ENCODE assay signal across 13 cellular contexts in genomic region chr17:2926019-2926650, GRCh38.
DNase-seq lines count a peak whose midpoint lies in the region; ATAC-seq and TF ChIP-seq lines count a peak whose summit lies in the region.
"Had no signal": no experiment of that assay in that cellular context is flagged by ENCODE, and none has a peak within 500 bp of the region (broad histone marks: within the 10 kb centered on the region; RNA-seq: fewer than 3 reads in every experiment).

No MANE protein-coding gene starts in this region.

- no peaks in the 10 kb centered on the region for H3K79me2 ChIP-seq in Karpas-422 (ENCODE audit: low read length)

- peak overlapping the region; percentile 49 for H3K27ac ChIP-seq in BLaER1
- H3K27ac ChIP-seq in Karpas-422 (ENCODE audit: low read length) = no peak overlapping the region
- H3K27ac ChIP-seq in left lung = no peak overlapping the region
- H3K27ac ChIP-seq: suprapubic skin had no signal

- H4K20me1 ChIP-seq in BLaER1 (peaks cover 90% of the 10 kb centered on the region), Karpas-422 (ENCODE audit: insufficient read depth, low read depth, low read length) (no peaks in the 10 kb centered on the region)

- peaks cover 72% of the 10 kb centered on the region for H3K4me1 ChIP-seq in BLaER1
- peaks cover 17% of the 10 kb centered on the region for H3K4me1 ChIP-seq in Karpas-422 (ENCODE audit: low read length)
- H3K4me1 ChIP-seq in left lung = peaks cover 0 to 12% of the 10 kb centered on the region in 2 donors
- H3K4me1 ChIP-seq: suprapubic skin had no signal

- H3K9me3 Mint-ChIP-seq in brain = peaks cover 0 to 9% (median 0%) of the 10 kb centered on the region in 5 experiments
- H3K9me3 Mint-ChIP-seq in activated T-cell treated with anti-CD3 and anti-CD28 coated beads, Interleukin-2, amount 50 U/mL, for 72 hours = no peaks in the 10 kb centered on the region
- H3K9me3 Mint-ChIP-seq: T-helper 1 cell treated with Interleukin-12 subunit alpha and Interleukin-12 subunit beta and Interleukin-4 antibody, amounts not matched to agents 30 μg/mL and 1 μg/mL, for 36 hours had no signal

- H3K4me1 Mint-ChIP-seq in brain = peaks cover 22% of the 10 kb centered on the region
- H3K4me1 Mint-ChIP-seq in activated T-cell treated with anti-CD3 and anti-CD28 coated beads, Interleukin-2, amount 50 U/mL, for 72 hours (ENCODE audit: low read depth) = peaks cover 4% of the 10 kb centered on the region

- ATAC-seq in left lung = peak; percentile 25
- no peak for ATAC-seq in activated T-cell treated with anti-CD3 and anti-CD28 coated beads, Interleukin-2, amount 50 U/mL, for 72 hours (replicated peaks in 1 of 2)
- ATAC-seq in GM18511 (IDR thresholded peaks at IDR 0.05; ENCODE audit: unreplicated experiment) = no peak
- no peak for ATAC-seq in GM19397 (IDR thresholded peaks at IDR 0.05; ENCODE audit: unreplicated experiment)

- H3K27ac Mint-ChIP-seq in brain = peak overlapping the region in 3 of 5 experiments; percentile 29 to 51 (median 33)
- no peak overlapping the region for H3K27ac Mint-ChIP-seq in activated T-cell treated with anti-CD3 and anti-CD28 coated beads, Interleukin-2, amount 50 U/mL, for 72 hours
- H3K27ac Mint-ChIP-seq: T-helper 1 cell treated with Interleukin-12 subunit alpha and Interleukin-12 subunit beta and Interleukin-4 antibody, amounts not matched to agents 30 μg/mL and 1 μg/mL, for 36 hours had no signal

- no peaks in the 10 kb centered on the region for H3K27me3 ChIP-seq in BLaER1
- no peaks in the 10 kb centered on the region for H3K27me3 ChIP-seq in Karpas-422 (ENCODE audit: low read length)
- peaks cover 0 to 14% of the 10 kb centered on the region in 2 donors for H3K27me3 ChIP-seq in left lung
- H3K27me3 ChIP-seq: suprapubic skin had no signal

- H3K9ac ChIP-seq in BLaER1 = no peak overlapping the region
- H3K9ac ChIP-seq in Karpas-422 (ENCODE audit: low read length) = no peak overlapping the region

- intact Hi-C loops in left lung (cut with DNase I) = no loop called here

- H3K36me3 Mint-ChIP-seq in brain = no peaks in the 10 kb centered on the region
- H3K36me3 Mint-ChIP-seq in activated T-cell treated with anti-CD3 and anti-CD28 coated beads, Interleukin-2, amount 50 U/mL, for 72 hours (ENCODE audit: insufficient read depth in 2 of 2) = no peaks in the 10 kb centered on the region

- peaks cover 79% of the 10 kb centered on the region for H3K36me3 ChIP-seq in BLaER1
- no peaks in the 10 kb centered on the region for H3K36me3 ChIP-seq in Karpas-422 (ENCODE audit: insufficient read depth, low read length)
- no peaks in the 10 kb centered on the region for H3K36me3 ChIP-seq in left lung
- H3K36me3 ChIP-seq: suprapubic skin had no signal

- no peak overlapping the region for H3K4me3 Mint-ChIP-seq in brain
- H3K4me3 Mint-ChIP-seq in activated T-cell treated with anti-CD3 and anti-CD28 coated beads, Interleukin-2, amount 50 U/mL, for 72 hours = no peak overlapping the region
- H3K4me3 Mint-ChIP-seq: CD4-positive, alpha-beta memory T cell; T-helper 1 cell treated with Interleukin-12 subunit alpha and Interleukin-12 subunit beta and Interleukin-4 antibody, amounts not matched to agents 30 μg/mL and 1 μg/mL, for 36 hours had no signal

- no peaks in the 10 kb centered on the region for H3K27me3 Mint-ChIP-seq in brain
- no peaks in the 10 kb centered on the region for H3K27me3 Mint-ChIP-seq in activated T-cell treated with anti-CD3 and anti-CD28 coated beads, Interleukin-2, amount 50 U/mL, for 72 hours (ENCODE audit: low read depth)
- H3K27me3 Mint-ChIP-seq: CD4-positive, alpha-beta memory T cell had no signal

- peak; percentile 51 for DNase-seq in Karpas-422
- DNase-seq in left lung = no peak
- no peak for DNase-seq in activated T-cell treated with anti-CD3 and anti-CD28 coated beads, Interleukin-2, amount 50 U/mL, for 72 hours
- no peak for DNase-seq in LoVo (ENCODE audit: low spot score)
- DNase-seq: CD4-positive, alpha-beta memory T cell; NCI-H446 treated with DMSO at 0.1 percent for 48 hours; stimulated activated CD4-positive, alpha-beta T cell treated with anti-CD3 and anti-CD28 coated beads, Interleukin-4, amount 100 ng/mL, for 1 hour had no signal

- no peaks in the 10 kb centered on the region for H3K9me3 ChIP-seq in BLaER1
- no peaks in the 10 kb centered on the region for H3K9me3 ChIP-seq in Karpas-422 (ENCODE audit: low read length)
- H3K9me3 ChIP-seq in left lung = no peaks in the 10 kb centered on the region
- H3K9me3 ChIP-seq: suprapubic skin had no signal

- H3K4me2 ChIP-seq in BLaER1 (no peak overlapping the region), Karpas-422 (ENCODE audit: low read depth, low read length, poor library complexity, severe bottlenecking) (no peak overlapping the region)

- no peak overlapping the region for H2AFZ ChIP-seq in Karpas-422 (ENCODE audit: low read length)

- no peak overlapping the region for H3K4me3 ChIP-seq in BLaER1
- no peak overlapping the region for H3K4me3 ChIP-seq in Karpas-422 (ENCODE audit: low read length)
- H3K4me3 ChIP-seq in left lung = no peak overlapping the region
- H3K4me3 ChIP-seq: suprapubic skin had no signal

- TF ChIP-seq CTCF in brain (conservative IDR thresholded peaks at IDR 0.05) (no peak), left lung (IDR thresholded peaks at IDR 0.05) (no peak)

- H3K9me2 ChIP-seq in Karpas-422 (replicated peaks; ENCODE audit: insufficient read depth, low read length) = no peaks in the 10 kb centered on the region
